4 cellular contexts compared by ENCODE assay signal in the genomic region with DNA sequence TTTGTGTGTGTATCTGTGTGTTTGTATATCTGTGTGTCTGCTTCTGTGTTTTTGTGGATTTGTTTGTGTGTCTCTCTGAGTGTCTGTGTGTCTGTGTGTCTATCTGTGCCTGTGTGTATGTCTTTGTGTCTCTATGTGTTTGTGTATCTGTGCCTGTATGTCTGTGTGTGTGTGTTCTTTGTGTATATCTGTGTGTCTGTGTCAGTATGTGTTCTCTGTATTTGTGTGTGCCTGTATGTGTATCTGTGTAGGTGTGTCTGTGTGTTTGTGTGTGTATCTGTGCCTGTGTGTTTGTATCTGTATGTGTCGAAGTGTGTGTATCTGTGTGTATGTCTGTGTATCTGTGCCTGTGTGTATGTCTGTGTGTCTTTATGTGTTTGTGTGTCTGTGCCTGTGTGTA.
TF ChIP-seq lines count a peak whose summit lies in the region.

No MANE protein-coding gene starts in this region.

TF ChIP-seq in HCT116, 20 proteins besides CTCF, POLR2A, EP300 and RAD21:
- TF ChIP-seq CEBPB (IDR thresholded peaks at IDR 0.05; ENCODE audit: low read depth) (no peak), YY1 (IDR thresholded peaks at IDR 0.05; ENCODE audit: extremely low read depth, insufficient replicate concordance, low read depth, low read length) (no peak), TCF7L2 (IDR thresholded peaks at IDR 0.05; ENCODE audit: borderline replicate concordance, extremely low read depth, insufficient read depth, insufficient read length) (no peak), ZNF274 (IDR thresholded peaks at IDR 0.05; ENCODE audit: low read depth, low read length) (peak; percentile 68)
TF ChIP-seq in HCT116: peak in this region for 1.

TF ChIP-seq in HEK293, 187 proteins besides CTCF, POLR2A, EP300 and RAD21:
- TF ChIP-seq ZNF404 (tag by site-specific recombination; IDR thresholded peaks at IDR 0.05) (no peak), GLI2 (tag by site-specific recombination; IDR thresholded peaks at IDR 0.05; ENCODE audit: borderline replicate concordance, low read depth) (no peak), SP2 (tag by site-specific recombination; IDR thresholded peaks at IDR 0.05) (no peak), ZNF10 (tag by site-specific recombination; IDR thresholded peaks at IDR 0.05) (no peak), ZNF843 (tag by site-specific recombination; IDR thresholded peaks at IDR 0.05) (no peak), GLIS1 (tag by site-specific recombination; IDR thresholded peaks at IDR 0.05) (no peak), ZNF214 (tag by site-specific recombination; IDR thresholded peaks at IDR 0.05; ENCODE audit: borderline replicate concordance) (no peak), ZNF274 (IDR thresholded peaks at IDR 0.05; ENCODE audit: low read length) (no peak), ZNF274 (tag by site-specific recombination; IDR thresholded peaks at IDR 0.05; ENCODE audit: borderline replicate concordance) (peak; percentile 91; the same call in 1 of the 2 replicates), SETDB1 (IDR thresholded peaks at IDR 0.05; ENCODE audit: insufficient read length, low read length) (peak; percentile 64), KLF10 (tag by site-specific recombination; IDR thresholded peaks at IDR 0.05) (no peak), PRDM4 (tag by site-specific recombination; IDR thresholded peaks at IDR 0.05) (no peak), ZNF785 (tag by site-specific recombination; IDR thresholded peaks at IDR 0.05) (peak; percentile 32; the same call in 1 of the 2 replicates), ZNF777 (tag by site-specific recombination; IDR thresholded peaks at IDR 0.05; ENCODE audit: borderline replicate concordance) (no peak)
- TF ChIP-seq, protein P1, sequence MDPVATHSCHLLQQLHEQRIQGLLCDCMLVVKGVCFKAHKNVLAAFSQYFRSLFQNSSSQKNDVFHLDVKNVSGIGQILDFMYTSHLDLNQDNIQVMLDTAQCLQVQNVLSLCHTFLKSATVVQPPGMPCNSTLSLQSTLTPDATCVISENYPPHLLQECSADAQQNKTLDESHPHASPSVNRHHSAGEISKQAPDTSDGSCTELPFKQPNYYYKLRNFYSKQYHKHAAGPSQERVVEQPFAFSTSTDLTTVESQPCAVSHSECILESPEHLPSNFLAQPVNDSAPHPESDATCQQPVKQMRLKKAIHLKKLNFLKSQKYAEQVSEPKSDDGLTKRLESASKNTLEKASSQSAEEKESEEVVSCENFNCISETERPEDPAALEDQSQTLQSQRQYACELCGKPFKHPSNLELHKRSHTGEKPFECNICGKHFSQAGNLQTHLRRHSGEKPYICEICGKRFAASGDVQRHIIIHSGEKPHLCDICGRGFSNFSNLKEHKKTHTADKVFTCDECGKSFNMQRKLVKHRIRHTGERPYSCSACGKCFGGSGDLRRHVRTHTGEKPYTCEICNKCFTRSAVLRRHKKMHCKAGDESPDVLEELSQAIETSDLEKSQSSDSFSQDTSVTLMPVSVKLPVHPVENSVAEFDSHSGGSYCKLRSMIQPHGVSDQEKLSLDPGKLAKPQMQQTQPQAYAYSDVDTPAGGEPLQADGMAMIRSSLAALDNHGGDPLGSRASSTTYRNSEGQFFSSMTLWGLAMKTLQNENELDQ (tag by site-specific recombination; IDR thresholded peaks at IDR 0.05; ENCODE audit: low read depth), result no peak

TF ChIP-seq in GM12878, 131 proteins besides CTCF, POLR2A, EP300 and RAD21:
- TF ChIP-seq YY1 (IDR thresholded peaks at IDR 0.05; ENCODE audit: low read depth, low read length) (no peak), RELA (IDR thresholded peaks at IDR 0.05; ENCODE audit: borderline replicate concordance, partially characterized antibody) (no peak), STAT3 (IDR thresholded peaks at IDR 0.05; ENCODE audit: low read depth, low read length) (no peak), SIN3A (IDR thresholded peaks at IDR 0.05; ENCODE audit: low read depth, low read length) (no peak), RCOR1 (conservative IDR thresholded peaks at IDR 0.05; ENCODE audit: low read depth, low read length) (no peak), ZNF687 (IDR thresholded peaks at IDR 0.05) (no peak), SMARCA5 (IDR thresholded peaks at IDR 0.05) (no peak), SREBF1 (IDR thresholded peaks at IDR 0.05; ENCODE audit: low read length) (no peak), SREBF2 (IDR thresholded peaks at IDR 0.05; ENCODE audit: low read length) (no peak), ASH2L (IDR thresholded peaks at IDR 0.05; ENCODE audit: borderline replicate concordance, low read depth) (no peak), ZSCAN29 (IDR thresholded peaks at IDR 0.05) (no peak), CBFB (IDR thresholded peaks at IDR 0.05; ENCODE audit: low read depth) (no peak), JUNB (IDR thresholded peaks at IDR 0.05) (no peak), BRCA1 (IDR thresholded peaks at IDR 0.05; ENCODE audit: low read depth, low read length) (no peak)
- TF ChIP-seq, protein P2, sequence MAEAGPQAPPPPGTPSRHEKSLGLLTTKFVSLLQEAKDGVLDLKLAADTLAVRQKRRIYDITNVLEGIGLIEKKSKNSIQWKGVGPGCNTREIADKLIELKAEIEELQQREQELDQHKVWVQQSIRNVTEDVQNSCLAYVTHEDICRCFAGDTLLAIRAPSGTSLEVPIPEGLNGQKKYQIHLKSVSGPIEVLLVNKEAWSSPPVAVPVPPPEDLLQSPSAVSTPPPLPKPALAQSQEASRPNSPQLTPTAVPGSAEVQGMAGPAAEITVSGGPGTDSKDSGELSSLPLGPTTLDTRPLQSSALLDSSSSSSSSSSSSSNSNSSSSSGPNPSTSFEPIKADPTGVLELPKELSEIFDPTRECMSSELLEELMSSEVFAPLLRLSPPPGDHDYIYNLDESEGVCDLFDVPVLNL (IDR thresholded peaks at IDR 0.05; ENCODE audit: low read depth, low read length), result no peak

TF ChIP-seq in H1, 55 proteins besides CTCF, POLR2A, EP300 and RAD21:
- TF ChIP-seq ZNF274 (IDR thresholded peaks at IDR 0.05; ENCODE audit: borderline replicate concordance, extremely low read depth, low read length) (peak; percentile 61; the same call in 1 of the 2 replicates), BCL11A (IDR thresholded peaks at IDR 0.05; ENCODE audit: low read depth in 2 of 2, low read length in 2 of 2) (no peak)
